ENCODE assay signal across 15 cellular contexts in the genomic region with DNA sequence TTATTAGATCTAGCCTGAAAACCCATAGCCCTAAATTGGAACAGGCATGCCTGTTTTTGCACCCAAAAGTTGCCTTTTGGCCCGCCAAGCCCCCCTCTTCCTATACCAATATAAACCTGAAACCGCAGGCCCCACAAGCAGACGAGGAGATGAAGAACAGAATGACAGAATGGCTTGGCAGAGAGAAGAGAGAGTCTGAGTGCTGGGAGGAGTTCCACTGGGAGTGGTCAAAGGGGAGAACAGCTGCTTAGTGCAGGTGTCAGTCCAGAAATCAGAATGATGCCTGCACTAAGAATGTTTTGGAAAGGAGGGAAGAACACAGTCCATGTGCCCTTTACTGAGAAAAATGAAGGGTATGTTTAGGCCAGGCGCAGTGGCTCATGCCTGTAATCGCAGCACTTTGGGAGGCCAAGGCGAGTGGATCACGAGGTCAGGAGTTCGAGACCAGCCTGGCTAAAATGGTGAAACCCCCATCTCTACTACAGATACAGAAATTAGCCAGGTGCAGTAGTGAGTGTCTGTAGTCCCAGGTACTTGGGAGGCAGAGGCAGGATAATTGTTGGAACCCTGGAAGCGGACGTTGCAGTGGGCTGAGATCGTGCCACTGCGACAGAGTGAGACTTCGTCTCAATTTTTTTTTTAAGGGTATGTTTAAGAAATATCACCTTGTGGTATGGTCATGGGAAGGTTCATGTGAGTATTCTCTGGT. TPM values are rescaled to one million over a fixed set of nuclear protein-coding genes. Genes with fewer than 3 reads are reported as not detected.
A peak's percentile ranks its signal among the peaks of the same experiment; 100 is the strongest.
DNase-seq lines count a peak whose midpoint lies in the region; ATAC-seq, FAIRE-seq and TF ChIP-seq lines count a peak whose summit lies in the region.
"Had no signal": no experiment of that assay in that cellular context is flagged by ENCODE, and none has a peak within 500 bp of the region (broad histone marks: within the 10 kb centered on the region; RNA-seq: fewer than 3 reads in every experiment).

No MANE protein-coding gene starts in this region.

- H3K4me3 Mint-ChIP-seq in stimulated activated naive CD8-positive, alpha-beta T cell treated with anti-CD3 and anti-CD28 coated beads, Interleukin-15, amount 100 ng/mL, for 72 hours: peak overlapping the region; percentile 2 to 6

- H3F3A ChIP-seq in PC-3 (ENCODE audit: low read length, unreplicated experiment): peaks cover 13% of the 10 kb centered on the region

- DNase-seq in heart left ventricle (no peak), cardiac septum (ENCODE audit: low spot score) (no peak), PC-3 (no peak), HepG2 (ENCODE audit: low spot score) (no peak)
- no peak for DNase-seq in stimulated activated naive CD8-positive, alpha-beta T cell treated with anti-CD3 and anti-CD28 coated beads, Interleukin-15, amount 100 ng/mL, for 72 hours
- DNase-seq: effector memory CD4-positive, alpha-beta T cell; foreskin keratinocyte; IMR-90; midbrain; NCI-H146; stimulated activated CD4-positive, alpha-beta T cell treated with anti-CD3 and anti-CD28 coated beads, Interleukin-4, amount 100 ng/mL, for 24 hours had no signal

- no peaks in the 10 kb centered on the region for H3K9me2 ChIP-seq in PC-3 (replicated peaks; ENCODE audit: low read length)

- peak; percentile 33 to 60 (median 45) for ATAC-seq in heart left ventricle
- ATAC-seq in PC-3: no peak
- ATAC-seq in HepG2: no peak; the same call in 2 of the 3 replicates
- no peak for ATAC-seq in stimulated activated naive CD8-positive, alpha-beta T cell treated with anti-CD3 and anti-CD28 coated beads, Interleukin-15, amount 100 ng/mL, for 72 hours
- no peak for ATAC-seq in GM21526 (IDR thresholded peaks at IDR 0.05; ENCODE audit: low FRiP score, unreplicated experiment)
- no peak for ATAC-seq in HG03565 (IDR thresholded peaks at IDR 0.05; ENCODE audit: unreplicated experiment)
- no peak for ATAC-seq in SK-N-SH treated with all-trans-retinoic acid at 6 μM for 48 hours
- ATAC-seq: foreskin keratinocyte; stimulated activated effector memory CD8-positive, alpha-beta T cell treated with anti-CD3 and anti-CD28 coated beads, Interleukin-12 subunit alpha, Interleukin-12 subunit beta, amount 100 ng/mL, for 72 hours had no signal

- POLR2A ChIA-PET in PC-3 (lab: Charles Lee; ENCODE audit: unreplicated experiment): no interaction called here
- POLR2A ChIA-PET in HepG2 (lab: Yijun Ruan, JAX): interaction anchor here (1.0 to 1.8 kb wide), 3 partner anchors 10 to 189 kb away, joined by 3 to 6 read pairs (median 6); a partner anchor contains a TSS

- H3K9ac ChIP-seq in PC-3 (ENCODE audit: low read length) (0 out of 2 replicates have a peak overlapping the region, but pooled peaks have one; percentile 62), HepG2 (ENCODE audit: insufficient read depth, low read depth, low read length) (no peak overlapping the region)

- no peak overlapping the region for H3K4me3 ChIP-seq in heart left ventricle
- no peak overlapping the region for H3K4me3 ChIP-seq in PC-3 (ENCODE audit: low read length)
- no peak overlapping the region for H3K4me3 ChIP-seq in HepG2 (replicated peaks in 1 of 3; ENCODE audit: insufficient read depth in 1 of 3, low read depth in 2 of 3, low read length in 3 of 3)

- H3K27me3 Mint-ChIP-seq in stimulated activated naive CD8-positive, alpha-beta T cell treated with anti-CD3 and anti-CD28 coated beads, Interleukin-15, amount 100 ng/mL, for 72 hours: no peaks in the 10 kb centered on the region

- 66 to 81% (median 74%) methylated on average over 12 to 13 of the region's 13 CpGs for WGBS in heart left ventricle, 4 donors
- WGBS in HepG2 (ENCODE audit: low lambda C conversion rate): 95% methylated on average over 12 of the region's 13 CpGs

- in situ Hi-C loops in HepG2 (cut with HindIII; ENCODE audit: extremely low pct_ligation_motif_present, low pct_unique_long_range_greater_than_20kb): no loop called here

- H3K27ac ChIP-seq in heart left ventricle (peak overlapping the region in 3 of 12 donors; percentile 4 to 32 (median 20)), PC-3 (ENCODE audit: low read length) (peak overlapping the region; percentile 95), HepG2 (ENCODE audit: extremely low read length, insufficient read depth, low read length) (no peak overlapping the region)
- H3K27ac ChIP-seq: foreskin keratinocyte had no signal

- H3K27ac Mint-ChIP-seq in stimulated activated naive CD8-positive, alpha-beta T cell treated with anti-CD3 and anti-CD28 coated beads, Interleukin-15, amount 100 ng/mL, for 72 hours: peak overlapping the region in 1 of 2 donors; percentile 87
- H3K27ac Mint-ChIP-seq: stimulated activated effector memory CD8-positive, alpha-beta T cell treated with anti-CD3 and anti-CD28 coated beads, Interleukin-12 subunit alpha, Interleukin-12 subunit beta, amount 100 ng/mL, for 72 hours had no signal

- H3K79me2 ChIP-seq in PC-3 (ENCODE audit: low read length): peaks cover 99% of the 10 kb centered on the region
- H3K79me2 ChIP-seq in HepG2 (ENCODE audit: insufficient read depth, low read length): peaks cover 99% of the 10 kb centered on the region

- TF ChIP-seq POLR2A in heart left ventricle (IDR thresholded peaks at IDR 0.05) (no peak), HepG2 (IDR thresholded peaks at IDR 0.05; ENCODE audit: insufficient read depth in 1 of 2, low read depth in 2 of 2, low read length in 2 of 2) (no peak)

- peaks cover 5 to 97% (median 88%) of the 10 kb centered on the region in 12 donors for H3K4me1 ChIP-seq in heart left ventricle
- H3K4me1 ChIP-seq in PC-3 (ENCODE audit: insufficient read depth, low read length): peaks cover 69% of the 10 kb centered on the region
- peaks cover 89% of the 10 kb centered on the region for H3K4me1 ChIP-seq in HepG2 (ENCODE audit: insufficient read depth, low read length)

- no TSS peak for BruUV-seq in PC-3 (replicated peaks; lab: Mats Ljungman, UMichigan)
- BruUV-seq in HepG2 (replicated peaks; lab: Mats Ljungman, UMichigan): no TSS peak

- no peaks in the 10 kb centered on the region for H3K27me3 ChIP-seq in heart left ventricle
- H3K27me3 ChIP-seq in PC-3 (ENCODE audit: low read length): no peaks in the 10 kb centered on the region
- no peaks in the 10 kb centered on the region for H3K27me3 ChIP-seq in HepG2 (ENCODE audit: control insufficient read depth in 1 of 2, insufficient read depth in 2 of 2, low read length in 2 of 2)
- H3K27me3 ChIP-seq: foreskin keratinocyte had no signal

- H2AFZ ChIP-seq in PC-3 (ENCODE audit: low read length) (no peak overlapping the region), HepG2 (ENCODE audit: low read length) (no peak overlapping the region)

- CTCF ChIA-PET in PC-3 (lab: Charles Lee) (no interaction called here), HepG2 (lab: Yijun Ruan, JAX; ENCODE audit: low intra/inter-chr PET ratio, low total read pairs) (no interaction called here)

- H3K36me3 ChIP-seq in heart left ventricle: no peaks in the 10 kb centered on the region
- H3K36me3 ChIP-seq in PC-3 (ENCODE audit: low read depth, low read length): no peaks in the 10 kb centered on the region
- H3K36me3 ChIP-seq in HepG2 (replicated peaks in 1 of 2; ENCODE audit: control insufficient read depth in 1 of 2, insufficient read depth in 2 of 2, low read length in 2 of 2): 0 out of 5 replicates have a peak, but pooled peaks cover 0 to 4% of the 10 kb centered on the region in 2 experiments

- peak overlapping the region; percentile 12; the same call in 1 of the 2 replicates for H3K4me2 ChIP-seq in PC-3 (ENCODE audit: low read length)
- H3K4me2 ChIP-seq in HepG2 (ENCODE audit: low read depth, low read length): no peak overlapping the region; the same call in 1 of the 2 replicates

- peaks cover 0 to 2% of the 10 kb centered on the region in 2 donors for H3K9me3 Mint-ChIP-seq in stimulated activated naive CD8-positive, alpha-beta T cell treated with anti-CD3 and anti-CD28 coated beads, Interleukin-15, amount 100 ng/mL, for 72 hours
- H3K9me3 Mint-ChIP-seq: stimulated activated effector memory CD8-positive, alpha-beta T cell treated with anti-CD3 and anti-CD28 coated beads, Interleukin-12 subunit alpha, Interleukin-12 subunit beta, amount 100 ng/mL, for 72 hours had no signal

- no peak for TF ChIP-seq CTCF in heart left ventricle (IDR thresholded peaks at IDR 0.05)
- TF ChIP-seq CTCF in PC-3 (conservative IDR thresholded peaks at IDR 0.05; ENCODE audit: low read depth, low read length): no peak
- TF ChIP-seq CTCF in HepG2 (CRISPR knock-in tag; IDR thresholded peaks at IDR 0.05): no peak

- H3K9me3 ChIP-seq in heart left ventricle: no peaks in the 10 kb centered on the region
- no peaks in the 10 kb centered on the region for H3K9me3 ChIP-seq in PC-3 (ENCODE audit: low read length)
- no peaks in the 10 kb centered on the region for H3K9me3 ChIP-seq in HepG2 (ENCODE audit: low read length)

- TF ChIP-seq RAD21 in HepG2 (CRISPR knock-in tag; IDR thresholded peaks at IDR 0.05): no peak

- H4K20me1 ChIP-seq in PC-3 (ENCODE audit: low read length): peaks cover 64% of the 10 kb centered on the region
- H4K20me1 ChIP-seq in HepG2 (ENCODE audit: insufficient read depth, low read length): peaks cover 95% of the 10 kb centered on the region

- intact Hi-C loops in heart left ventricle (cut with DNase I) (loop anchor here in 3 of 10 donors (10.0 kb wide), 4 partner anchors 49 to 189 kb away; no protein-coding TSS in a partner anchor), cardiac septum (cut with DNase I) (no loop called here), PC-3 (cut with micrococcal nuclease) (loop anchor here (2.0 kb wide), 1 partner anchor 75 kb away; no protein-coding TSS in a partner anchor), HepG2 (cut with micrococcal nuclease; ENCODE audit: unreplicated experiment) (loop anchor here (5.0 kb wide), 1 partner anchor 56 kb away; no protein-coding TSS in a partner anchor)

- FAIRE-seq in HepG2 (lab: Jason Lieb, UNC): no peak

- peaks cover 86% of the 10 kb centered on the region for H3K4me1 Mint-ChIP-seq in stimulated activated naive CD8-positive, alpha-beta T cell treated with anti-CD3 and anti-CD28 coated beads, Interleukin-15, amount 100 ng/mL, for 72 hours

- no peak for TF ChIP-seq EP300 in HepG2 (IDR thresholded peaks at IDR 0.05; ENCODE audit: low read depth in 2 of 2, low read length in 2 of 2)
- no peak for TF ChIP-seq EP300 in HepG2 (CRISPR knock-in tag; IDR thresholded peaks at IDR 0.05; ENCODE audit: borderline replicate concordance)

RNA-seq across cellular contexts. Expression of a gene that starts 9.4 kb away (rescaled TPM):
- total RNA-seq in heart left ventricle (10 to 100 TPM; 59.3 to 96.6 (median 72.1) TPM), cardiac septum (72.9 TPM), PC-3 (2014; rRNA removed) (48.7 and 59.1 TPM in 2 replicates), HepG2 (2016; rRNA removed; fragmentation: Illumina TruSeq; extraction: Trizol) (32.7 and 34.2 TPM in 2 replicates)
- polyA plus RNA-seq in heart left ventricle (10 to 100 TPM; 24.5 to 35.9 TPM), HepG2 (2011; rRNA removed) (24.6 and 28.2 TPM in 2 replicates)
- 19.1 and 19.6 TPM in 2 replicates for total RNA-seq in HepG2 (2016; cell fraction: cytosol; rRNA removed; fragmentation: Illumina TruSeq; extraction: Trizol; ENCODE audit: low read depth)
- 30.4 and 33.9 TPM in 2 replicates for total RNA-seq in HepG2 (2016; cell fraction: insoluble cytoplasmic fraction; rRNA removed; fragmentation: Illumina TruSeq; extraction: Trizol)
- 15.6 and 16.1 TPM in 2 replicates for total RNA-seq in HepG2 (2016; cell fraction: membrane; rRNA removed; fragmentation: Illumina TruSeq; extraction: Trizol)
- total RNA-seq in HepG2 (2016; cell fraction: nucleus; rRNA removed; fragmentation: Illumina TruSeq; extraction: Trizol): 54.9 and 62.8 TPM in 2 replicates
- 14.9 and 16.4 TPM in 2 replicates for polyA plus RNA-seq in HepG2 (2011; cell fraction: cytosol; rRNA removed)
- polyA plus RNA-seq in HepG2 (2011; cell fraction: nucleus; rRNA removed): 31.7 and 39.9 TPM in 2 replicates
- polyA plus RNA-seq in HepG2 (2012): 10.1 and 12.5 TPM in 2 replicates
- 0.50 and 0.67 TPM in 2 replicates for polyA plus RNA-seq in HepG2 (2016; cell fraction: cytosol; fragmentation: Illumina TruSeq; extraction: Trizol; ENCODE audit: low read depth)
- polyA plus RNA-seq in HepG2 (2016; cell fraction: insoluble cytoplasmic fraction; fragmentation: Illumina TruSeq; extraction: Trizol; ENCODE audit: low read depth): 16.1 and 18.0 TPM in 2 replicates
- 2.9 and 3.0 TPM in 2 replicates for polyA plus RNA-seq in HepG2 (2016; cell fraction: membrane; fragmentation: Illumina TruSeq; extraction: Trizol; ENCODE audit: low read depth)
- polyA plus RNA-seq in HepG2 (2016; cell fraction: nucleus; fragmentation: Illumina TruSeq; extraction: Trizol; ENCODE audit: insufficient read depth, low read depth): 25.5 and 28.0 TPM in 2 replicates
- 128 and 208 TPM in 2 replicates for polyA minus RNA-seq in HepG2 (2011; rRNA and poly(A)+ RNA removed; ENCODE audit: low replicate concordance)
- 25.3 and 30.3 TPM in 2 replicates for polyA minus RNA-seq in HepG2 (2011; cell fraction: cytosol; rRNA and poly(A)+ RNA removed)
- 132 and 133 TPM in 2 replicates for polyA minus RNA-seq in HepG2 (2011; cell fraction: nucleus; rRNA and poly(A)+ RNA removed)

Comparison
In these comparisons a context has a peak if more than half of its experiments do, and no peak if none do; other contexts are left out.
1. ATAC-seq: peak in heart left ventricle (4 of 4); none in PC-3 (single experiment), HepG2 (single experiment), stimulated activated naive CD8-positive, alpha-beta T cell treated with anti-CD3 and anti-CD28 coated beads, Interleukin-15, amount 100 ng/mL, for 72 hours (single experiment), GM21526 (single experiment), HG03565 (single experiment) and SK-N-SH treated with all-trans-retinoic acid at 6 μM for 48 hours (single experiment).